8 cellular contexts compared by ENCODE assay signal in genomic region chr7:5731156-5731809, GRCh38. TPM values are rescaled to one million over a fixed set of nuclear protein-coding genes. Genes with fewer than 3 reads are reported as not detected.
A peak's percentile ranks its signal among the peaks of the same experiment; 100 is the strongest.
DNase-seq lines count a peak whose midpoint lies in the region; ATAC-seq and FAIRE-seq lines count a peak whose summit lies in the region.
"Not testable (repeated sequence)": the region's sequence is repeated elsewhere in the genome, so short reads cannot be mapped to it uniquely, and the experiment has no call there.

No MANE protein-coding gene starts in this region.

- H3K27ac Mint-ChIP-seq in activated naive CD8-positive, alpha-beta T cell = peak overlapping the region; percentile 76
- peak overlapping the region in 5 of 6 donors; percentile 65 to 96 (median 90) for H3K27ac Mint-ChIP-seq in naive B cell
- H3K27ac Mint-ChIP-seq in stimulated activated naive CD8-positive, alpha-beta T cell treated with anti-CD3 and anti-CD28 coated beads, Interleukin-15, Interleukin-2, amounts not matched to agents 100 ng/mL and 50 ng/mL, for 24 hours = peak overlapping the region; percentile 46

- H3K36me3 Mint-ChIP-seq in activated naive CD8-positive, alpha-beta T cell = peaks cover 13% of the 10 kb centered on the region
- peaks cover 19 to 22% of the 10 kb centered on the region in 2 donors for H3K36me3 Mint-ChIP-seq in naive B cell
- H3K36me3 Mint-ChIP-seq in stimulated activated naive CD8-positive, alpha-beta T cell treated with anti-CD3 and anti-CD28 coated beads, Interleukin-15, Interleukin-2, amounts not matched to agents 100 ng/mL and 50 ng/mL, for 24 hours (ENCODE audit: low read depth) = peaks cover 66% of the 10 kb centered on the region

- not testable (repeated sequence) for DNase-seq in GM18507 (ENCODE audit: extremely low spot score, insufficient read length, low read depth)
- DNase-seq in activated CD4-positive, alpha-beta T cell treated with anti-CD3 and anti-CD28 coated beads for 48 hours = peak; percentile 35
- DNase-seq in naive B cell = peak; percentile 27

- H3K27me3 Mint-ChIP-seq in activated naive CD8-positive, alpha-beta T cell; naive B cell; stimulated activated naive CD8-positive, alpha-beta T cell treated with anti-CD3 and anti-CD28 coated beads, Interleukin-15, Interleukin-2, amounts not matched to agents 100 ng/mL and 50 ng/mL, for 24 hours: not testable (repeated sequence)

- peak; percentile 73 for FAIRE-seq in GM18507 (lab: Jason Lieb, UNC)

- ATAC-seq in GM21390 (IDR thresholded peaks at IDR 0.05; ENCODE audit: unreplicated experiment) = peak; percentile 77
- peak; percentile 96 for ATAC-seq in HG02884 (IDR thresholded peaks at IDR 0.05; ENCODE audit: unreplicated experiment)
- peak; percentile 57 for ATAC-seq in HG03565 (IDR thresholded peaks at IDR 0.05; ENCODE audit: unreplicated experiment)
- peak; percentile 99 to 100 for ATAC-seq in naive B cell (ENCODE audit: low read depth in 2 of 2)

- peaks cover 18% of the 10 kb centered on the region for H3K4me1 Mint-ChIP-seq in activated naive CD8-positive, alpha-beta T cell (ENCODE audit: low read depth)
- peaks cover 9 to 15% (median 15%) of the 10 kb centered on the region in 3 donors for H3K4me1 Mint-ChIP-seq in naive B cell
- H3K4me1 Mint-ChIP-seq in stimulated activated naive CD8-positive, alpha-beta T cell treated with anti-CD3 and anti-CD28 coated beads, Interleukin-15, Interleukin-2, amounts not matched to agents 100 ng/mL and 50 ng/mL, for 24 hours (ENCODE audit: low read depth) = peaks cover 27% of the 10 kb centered on the region

- not testable (repeated sequence) for H3K9me3 Mint-ChIP-seq in activated naive CD8-positive, alpha-beta T cell (ENCODE audit: low read depth); naive B cell; stimulated activated naive CD8-positive, alpha-beta T cell treated with anti-CD3 and anti-CD28 coated beads, Interleukin-15, Interleukin-2, amounts not matched to agents 100 ng/mL and 50 ng/mL, for 24 hours

- not testable (repeated sequence) for H3K4me3 Mint-ChIP-seq in activated naive CD8-positive, alpha-beta T cell; stimulated activated naive CD8-positive, alpha-beta T cell treated with anti-CD3 and anti-CD28 coated beads, Interleukin-15, Interleukin-2, amounts not matched to agents 100 ng/mL and 50 ng/mL, for 24 hours
- peak overlapping the region in 1 of 8 donors; percentile 5 for H3K4me3 Mint-ChIP-seq in naive B cell

RNA-seq across cellular contexts. Expression of gene RNF216, which starts 50.2 kb away (rescaled TPM):
- polyA plus RNA-seq in naive B cell (ENCODE audit: low read depth in 6 of 6) = 10 to 100 TPM; 16.0 to 39.2 (median 22.6) TPM
